ENCODE assay signal across 8 cellular contexts in genomic region chr10:16816142-16816541, GRCh38. TPM values are rescaled to one million over a fixed set of nuclear protein-coding genes. Genes with fewer than 3 reads are reported as not detected.
A peak's percentile ranks its signal among the peaks of the same experiment; 100 is the strongest.
DNase-seq lines count a peak whose midpoint lies in the region; ATAC-seq and TF ChIP-seq lines count a peak whose summit lies in the region.

No MANE protein-coding gene starts in this region.

- BruUV-seq in HCT116 (replicated peaks; lab: Mats Ljungman, UMichigan) = no TSS peak

- ATAC-seq in HCT116 (no peak), GM19467 (IDR thresholded peaks at IDR 0.05; ENCODE audit: unreplicated experiment) (no peak)

- intact Hi-C loops in HCT116 (cut with micrococcal nuclease) = loop anchor here (2.0 kb wide), 1 partner anchor 379 kb away; the partner anchor contains the start of gene PTER

- H4K20me1 ChIP-seq in HCT116 (ENCODE audit: insufficient read depth) = no peaks in the 10 kb centered on the region

- peak overlapping the region; percentile 66; the same call in 1 of the 2 replicates for H3K9ac ChIP-seq in HCT116 (ENCODE audit: low read length)

- no peak overlapping the region for H3K27ac ChIP-seq in HCT116 (ENCODE audit: low read depth, low read length)
- no peak overlapping the region for H3K27ac ChIP-seq in mesodermal cell (ENCODE audit: low read depth, low read length, severe bottlenecking)

- POLR2A ChIA-PET in AG04449 (lab: Yijun Ruan, JAX) (no interaction called here), HCT116 (lab: Charles Lee) (no interaction called here)

- no peak for TF ChIP-seq POLR2A in HCT116 (IDR thresholded peaks at IDR 0.05; ENCODE audit: borderline replicate concordance, extremely low read depth, insufficient read depth, insufficient read length)

- TF ChIP-seq RAD21 in HCT116 (IDR thresholded peaks at IDR 0.05; ENCODE audit: low read depth) = no peak

- H3K9me3 ChIP-seq in HCT116 (ENCODE audit: control insufficient read depth in 1 of 2, insufficient read depth in 1 of 2, low read depth in 1 of 2, low read length in 2 of 2) = no peaks in the 10 kb centered on the region; a peak in 1 of 4 replicates
- H3K9me3 ChIP-seq in mesodermal cell (ENCODE audit: control insufficient read depth, low read length) = peaks cover 1% of the 10 kb centered on the region

- no peaks in the 10 kb centered on the region for H3K36me3 ChIP-seq in HCT116 (ENCODE audit: control insufficient read depth in 1 of 2, insufficient read depth in 2 of 2, low read length in 2 of 2)
- peaks cover 19% of the 10 kb centered on the region for H3K36me3 ChIP-seq in mesodermal cell (ENCODE audit: control insufficient read depth, insufficient read depth, low read length)

- H3K4me1 ChIP-seq in HCT116 (ENCODE audit: control insufficient read depth in 1 of 2, insufficient read depth in 2 of 2, low read length in 2 of 2) (peaks cover 3 to 18% of the 10 kb centered on the region in 2 experiments; a peak in 3 of 4 replicates), mesodermal cell (ENCODE audit: control insufficient read depth, insufficient read depth, low read length, poor library complexity, severe bottlenecking) (no peaks in the 10 kb centered on the region)

- H3K9me2 ChIP-seq in HCT116 (ENCODE audit: insufficient read depth) = no peaks in the 10 kb centered on the region

- H3K27me3 ChIP-seq in HCT116 (ENCODE audit: insufficient read depth, low read length) = no peaks in the 10 kb centered on the region

- peaks cover 10% of the 10 kb centered on the region; the same call in 1 of the 2 replicates for H3K79me2 ChIP-seq in HCT116 (ENCODE audit: insufficient read depth, low read length)

- H3K4me2 ChIP-seq in HCT116 (ENCODE audit: low read length) = peak overlapping the region; percentile 90

- no peak overlapping the region for H2AFZ ChIP-seq in HCT116 (ENCODE audit: low read depth, low read length, poor library complexity, severe bottlenecking)

- no peak for DNase-seq in AG04449 (ENCODE audit: low read depth, low spot score)
- no peak for DNase-seq in HCT116 (ENCODE audit: low read depth, low spot score)
- DNase-seq in astrocyte of the hippocampus (ENCODE audit: low read depth, low spot score) = peak; percentile 4
- no peak for DNase-seq in SW 1271 (lab: John Stamatoyannopoulos, UW)
- DNase-seq in GM10266 (ENCODE audit: extremely low spot score) = no peak
- DNase-seq in midbrain (lab: John Stamatoyannopoulos, UW) = no peak

- CTCF ChIA-PET in AG04449 (lab: Yijun Ruan, JAX) (interaction anchor here (1.3 kb wide), 1 partner anchor 38 kb away, joined by 3 read pairs; no protein-coding TSS in a partner anchor), HCT116 (lab: Charles Lee) (interaction anchor here (1.5 kb wide), 1 partner anchor 441 kb away, joined by 6 read pairs; no protein-coding TSS in a partner anchor)

- no peak for TF ChIP-seq CTCF in AG04449 (IDR thresholded peaks at IDR 0.05; ENCODE audit: insufficient read depth, low read length, missing control alignments)
- TF ChIP-seq CTCF in HCT116 (IDR thresholded peaks at IDR 0.05 in 2 of 3, conservative IDR thresholded peaks at IDR 0.05 in 1 of 3; ENCODE audit: borderline replicate concordance in 1 of 3, insufficient read depth in 1 of 3, low read depth in 2 of 3, low read length in 2 of 3) = no peak
- TF ChIP-seq CTCF in GM10266 (IDR thresholded peaks at IDR 0.05; ENCODE audit: control insufficient read depth, insufficient read depth, low read depth, missing control alignments) = no peak

- RAD21 ChIA-PET in HCT116 (lab: Charles Lee; ENCODE audit: low non-redundant PET in 1 of 2, low total read pairs in 2 of 2, uncharacterized antibody in 2 of 2, unreplicated experiment in 2 of 2) = interaction anchor here in 1 of 2 experiments (0.5 kb wide), 1 partner anchor 412 kb away, joined by 3 read pairs; the partner anchor contains the start of gene VIM

- 66 to 96% methylated on average over 2 to 3 of the region's 3 CpGs for WGBS in mesodermal cell (ENCODE audit: insufficient coverage in 2 of 2), 2 experiments

- peak overlapping the region; percentile 85 for H3K4me3 ChIP-seq in AG04449 (ENCODE audit: low read depth, low read length)
- peak overlapping the region; percentile 78 to 79 for H3K4me3 ChIP-seq in HCT116 (replicated peaks in 1 of 2; ENCODE audit: low read depth in 1 of 2, low read length in 2 of 2)
- peak overlapping the region; percentile 81 for H3K4me3 ChIP-seq in mesodermal cell (ENCODE audit: extremely low read depth, insufficient read depth, low read length, poor library complexity, severe bottlenecking)

TF ChIP-seq in HCT116, 20 proteins besides CTCF, POLR2A, EP300 and RAD21:
- TF ChIP-seq ZBTB33 (IDR thresholded peaks at IDR 0.05; ENCODE audit: extremely low read depth, insufficient replicate concordance, low read length) = no peak
- TF ChIP-seq ZFX (IDR thresholded peaks at IDR 0.05) = no peak
- no peak for TF ChIP-seq CEBPB (IDR thresholded peaks at IDR 0.05; ENCODE audit: low read depth)

RNA-seq across cellular contexts. Expression of gene RSU1, which starts 1.1 kb away (rescaled TPM):
- total RNA-seq in HCT116 (2021; ENCODE audit: unreplicated experiment) = 29.5 TPM
- 14.2 and 17.4 TPM in 2 replicates for polyA plus RNA-seq in HCT116 (2012)
- 70.2 TPM for polyA plus RNA-seq in mesodermal cell (2013, experiment 1 of 2)
- 64.3 TPM for polyA plus RNA-seq in mesodermal cell (2013, experiment 2 of 2)
